ENCODE assay signal across 8 cellular contexts in genomic region chr13:99859178-99860177, GRCh38.
DNase-seq lines count a peak whose midpoint lies in the region; ATAC-seq, FAIRE-seq and TF ChIP-seq lines count a peak whose summit lies in the region.

No MANE protein-coding gene starts in this region.

- H3K4me1 Mint-ChIP-seq in T-helper 2 cell treated with Interferon-gamma antibody and Interleukin-4, amounts not matched to agents 5 μg/mL and 100 μg/mL, for 36 hours (ENCODE audit: low read depth), result peaks cover 6% of the 10 kb centered on the region

- no peak for DNase-seq in GM12891 (ENCODE audit: insufficient read length, low spot score)
- DNase-seq in T-helper 2 cell treated with Interferon-gamma antibody and Interleukin-4, amounts not matched to agents 5 μg/mL and 100 μg/mL, for 36 hours (ENCODE audit: low spot score), result peak; percentile 65
- DNase-seq in myocyte (ENCODE audit: low read depth), result peak; percentile 2
- DNase-seq in Ammon's horn (ENCODE audit: low spot score), result no peak
- DNase-seq in NCI-H2107 (lab: John Stamatoyannopoulos, UW), result no peak
- DNase-seq in body of pancreas, result no peak
- DNase-seq in dedifferentiated amniotic fluid mesenchymal stem cell (ENCODE audit: extremely low spot score), result no peak

- TF ChIP-seq POLR2A in GM12891 (IDR thresholded peaks at IDR 0.05; ENCODE audit: low read depth, low read length), result no peak
- no peak for TF ChIP-seq POLR2A in body of pancreas (IDR thresholded peaks at IDR 0.05)

- peak; percentile 88 for FAIRE-seq in GM12891 (lab: Jason Lieb, UNC)

- no peaks in the 10 kb centered on the region for H3K9me3 Mint-ChIP-seq in T-helper 2 cell treated with Interferon-gamma antibody and Interleukin-4, amounts not matched to agents 5 μg/mL and 100 μg/mL, for 36 hours

- H3K4me3 ChIP-seq in body of pancreas, result no peak overlapping the region

- no peak overlapping the region for H3K27ac Mint-ChIP-seq in T-helper 2 cell treated with Interferon-gamma antibody and Interleukin-4, amounts not matched to agents 5 μg/mL and 100 μg/mL, for 36 hours

- no peak overlapping the region for H3K27ac ChIP-seq in body of pancreas

- whole genome bisulfite sequencing in body of pancreas, 2 donors, result 86 to 88% methylated on average over 18 of the region's 18 CpGs

- no peaks in the 10 kb centered on the region for H3K27me3 ChIP-seq in body of pancreas

- no peaks in the 10 kb centered on the region for H3K36me3 Mint-ChIP-seq in T-helper 2 cell treated with Interferon-gamma antibody and Interleukin-4, amounts not matched to agents 5 μg/mL and 100 μg/mL, for 36 hours (ENCODE audit: low read depth)

- H3K4me3 Mint-ChIP-seq in T-helper 2 cell treated with Interferon-gamma antibody and Interleukin-4, amounts not matched to agents 5 μg/mL and 100 μg/mL, for 36 hours, result no peak overlapping the region

- intact Hi-C loops in body of pancreas (cut with DNase I), result no loop called here

- no peaks in the 10 kb centered on the region for H3K9me3 ChIP-seq in body of pancreas

- H3K36me3 ChIP-seq in body of pancreas (replicated peaks in 1 of 2; ENCODE audit: insufficient read depth in 1 of 2, low read depth in 2 of 2), result no peaks in the 10 kb centered on the region

- peaks cover 33% of the 10 kb centered on the region for H3K27me3 Mint-ChIP-seq in T-helper 2 cell treated with Interferon-gamma antibody and Interleukin-4, amounts not matched to agents 5 μg/mL and 100 μg/mL, for 36 hours (ENCODE audit: low read depth)

- no peaks in the 10 kb centered on the region for H3K4me1 ChIP-seq in body of pancreas

- no peak for TF ChIP-seq CTCF in body of pancreas (IDR thresholded peaks at IDR 0.05)

- ATAC-seq in GM21825 (IDR thresholded peaks at IDR 0.05; ENCODE audit: unreplicated experiment), result peak; percentile 76
- ATAC-seq in body of pancreas, result no peak

TF ChIP-seq in GM12891, 5 proteins besides CTCF, POLR2A, EP300 and RAD21:
- no peak for TF ChIP-seq POLR2AphosphoS5 (IDR thresholded peaks at IDR 0.05; ENCODE audit: low read depth, low read length)
- no peak for TF ChIP-seq POU2F2 (IDR thresholded peaks at IDR 0.05; ENCODE audit: low read depth, low read length)
- no peak for TF ChIP-seq TAF1 (IDR thresholded peaks at IDR 0.05; ENCODE audit: low read depth, low read length)
- no peak for TF ChIP-seq PAX5 (IDR thresholded peaks at IDR 0.05; ENCODE audit: insufficient read depth, low read length, severe bottlenecking)
- TF ChIP-seq SPI1 (IDR thresholded peaks at IDR 0.05; ENCODE audit: low read depth, low read length), result no peak

Comparison
In these comparisons a context has a peak if more than half of its experiments do, and no peak if none do; other contexts are left out.
1. DNase-seq: peak in T-helper 2 cell treated with Interferon-gamma antibody and Interleukin-4, amounts not matched to agents 5 μg/mL and 100 μg/mL, for 36 hours (single experiment) and myocyte (single experiment); none in GM12891 (single experiment), Ammon's horn (single experiment), NCI-H2107 (single experiment), body of pancreas (0 of 4) and dedifferentiated amniotic fluid mesenchymal stem cell (single experiment).